In genomic region chr1:150551784-150552691, GRCh38 we compare ENCODE assay signal across 1 cellular context.
TF ChIP-seq lines count a peak whose summit lies in the region.

No MANE protein-coding gene starts in this region.

TF ChIP-seq in HepG2, 621 proteins besides CTCF, POLR2A, EP300 and RAD21 (continued from another document and continues in another):
- TF ChIP-seq PRDM10 (CRISPR knock-in tag; IDR thresholded peaks at IDR 0.05; ENCODE audit: low read depth) (peak; percentile 67; the same call in 1 of the 2 replicates), PAXIP1 (CRISPR knock-in tag; conservative IDR thresholded peaks at IDR 0.05) (peak; percentile 72), ASH2L (IDR thresholded peaks at IDR 0.05; ENCODE audit: insufficient read length, low read depth, low read length) (peak; percentile 39), ARNT (IDR thresholded peaks at IDR 0.05) (no peak), PRMT3 (CRISPR knock-in tag; IDR thresholded peaks at IDR 0.05; ENCODE audit: borderline replicate concordance, low read depth) (no peak), FOSL2 (CRISPR knock-in tag; IDR thresholded peaks at IDR 0.05) (peak; percentile 69), ZNF264 (CRISPR knock-in tag; IDR thresholded peaks at IDR 0.05) (peak; percentile 31; the same call in 1 of the 2 replicates), ZNF564 (CRISPR knock-in tag; IDR thresholded peaks at IDR 0.05) (no peak), ZSCAN29 (CRISPR knock-in tag; conservative IDR thresholded peaks at IDR 0.05) (no peak), ARID5B (CRISPR knock-in tag; IDR thresholded peaks at IDR 0.05) (peak; percentile 79), SMC3 (IDR thresholded peaks at IDR 0.05; ENCODE audit: low read length) (no peak; the same call in 1 of the 2 replicates), ZNF446 (CRISPR knock-in tag; IDR thresholded peaks at IDR 0.05) (no peak), HOXA5 (CRISPR knock-in tag; IDR thresholded peaks at IDR 0.05) (no peak), MLXIP (CRISPR knock-in tag; IDR thresholded peaks at IDR 0.05; ENCODE audit: borderline replicate concordance) (no peak), MAF1 (CRISPR knock-in tag; IDR thresholded peaks at IDR 0.05; ENCODE audit: borderline replicate concordance) (no peak), ELF3 (CRISPR knock-in tag; IDR thresholded peaks at IDR 0.05) (peak; percentile 52; the same call in 1 of the 2 replicates), MYC (CRISPR knock-in tag; IDR thresholded peaks at IDR 0.05; ENCODE audit: borderline replicate concordance) (peak; percentile 36; the same call in 1 of the 2 replicates), HNRNPLL (IDR thresholded peaks at IDR 0.05; ENCODE audit: low read depth, low read length, poor library complexity, severe bottlenecking) (no peak), REXO4 (CRISPR knock-in tag; IDR thresholded peaks at IDR 0.05; ENCODE audit: borderline replicate concordance) (no peak), GABPB1 (CRISPR knock-in tag; IDR thresholded peaks at IDR 0.05) (peak; percentile 56), ZNF263 (CRISPR knock-in tag; IDR thresholded peaks at IDR 0.05) (0 out of 2 replicates have a peak, but pooled peaks have one; percentile 14), HOXA7 (CRISPR knock-in tag; IDR thresholded peaks at IDR 0.05) (no peak), HOXA9 (CRISPR knock-in tag; IDR thresholded peaks at IDR 0.05; ENCODE audit: borderline replicate concordance) (no peak), PPARG (CRISPR knock-in tag; conservative IDR thresholded peaks at IDR 0.05) (peak; percentile 79), ZNF17 (CRISPR knock-in tag; IDR thresholded peaks at IDR 0.05) (no peak), HDAC2 (CRISPR knock-in tag; IDR thresholded peaks at IDR 0.05) (peak; percentile 77), ZBTB38 (CRISPR knock-in tag; IDR thresholded peaks at IDR 0.05) (peak; percentile 59; the same call in 1 of the 2 replicates), AGO2 (optimal IDR thresholded peaks at IDR 0.05; ENCODE audit: low read depth, low read length) (peak; percentile 8), ZBTB49 (CRISPR knock-in tag; IDR thresholded peaks at IDR 0.05; ENCODE audit: borderline replicate concordance) (no peak), NFIB (CRISPR knock-in tag; IDR thresholded peaks at IDR 0.05; ENCODE audit: borderline replicate concordance) (no peak), ZNF44 (CRISPR knock-in tag; IDR thresholded peaks at IDR 0.05) (no peak), DMAP1 (CRISPR knock-in tag; IDR thresholded peaks at IDR 0.05) (0 out of 2 replicates have a peak, but pooled peaks have one; percentile 59), ZBTB21 (CRISPR knock-in tag; IDR thresholded peaks at IDR 0.05) (no peak), ETV5 (CRISPR knock-in tag; IDR thresholded peaks at IDR 0.05; ENCODE audit: borderline replicate concordance) (peak; percentile 77; the same call in 1 of the 2 replicates), ZNF121 (CRISPR knock-in tag; IDR thresholded peaks at IDR 0.05) (no peak), HNF1B (CRISPR knock-in tag; IDR thresholded peaks at IDR 0.05) (no peak), MBNL3 (CRISPR knock-in tag; conservative IDR thresholded peaks at IDR 0.05) (no peak), ZNF879 (CRISPR knock-in tag; IDR thresholded peaks at IDR 0.05) (no peak), SP5 (CRISPR knock-in tag; IDR thresholded peaks at IDR 0.05; ENCODE audit: borderline replicate concordance, low read depth) (peak; percentile 87), BORCS8-MEF2B (CRISPR knock-in tag; IDR thresholded peaks at IDR 0.05) (no peak), ZNF12 (CRISPR knock-in tag; IDR thresholded peaks at IDR 0.05) (peak; percentile 35; the same call in 1 of the 2 replicates), DMTF1 (CRISPR knock-in tag; IDR thresholded peaks at IDR 0.05) (no peak)
